ENCODE assay signal across 1 cellular context in the genomic region with DNA sequence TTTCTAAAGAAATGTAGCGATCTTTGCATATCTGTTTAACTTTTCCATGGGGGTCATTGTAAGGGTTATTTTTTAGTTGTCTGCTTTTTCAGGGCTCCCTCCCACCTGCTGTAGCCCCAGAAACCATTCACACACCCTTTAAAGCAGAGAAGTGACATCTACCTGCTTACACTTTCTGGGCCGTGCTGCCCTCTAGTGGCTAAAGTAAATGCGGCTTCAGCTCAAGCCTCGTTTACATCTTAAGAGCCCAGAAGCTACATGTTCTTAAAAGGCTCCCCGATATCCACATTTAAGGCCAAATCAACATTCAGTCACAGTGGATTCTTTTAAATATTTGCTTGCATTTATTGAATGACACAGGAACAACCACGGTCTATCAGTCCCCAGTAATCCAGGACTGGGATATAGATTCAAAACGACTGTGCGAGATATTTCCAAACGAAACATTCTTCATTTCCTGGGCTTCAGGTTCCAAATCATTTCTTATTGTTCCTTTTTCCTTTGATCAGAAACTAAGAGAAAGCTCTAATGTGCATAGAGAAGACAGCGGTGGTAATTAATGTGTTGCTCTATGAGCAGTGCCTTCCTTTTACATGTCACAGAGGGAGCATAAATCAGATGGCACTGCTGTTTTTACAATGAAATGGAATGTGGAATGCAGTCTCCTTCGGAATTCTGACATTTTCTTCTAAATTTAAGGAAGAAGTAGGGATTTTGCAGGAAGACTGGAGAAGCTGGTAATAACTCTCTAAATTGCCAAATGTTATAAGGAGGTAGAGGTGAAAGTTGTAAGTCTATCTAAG.
TF ChIP-seq lines count a peak whose summit lies in the region.

No MANE protein-coding gene starts in this region.

TF ChIP-seq in H1, 55 proteins besides CTCF, POLR2A, EP300 and RAD21 (continued from another document):
- TF ChIP-seq JUN (IDR thresholded peaks at IDR 0.05; ENCODE audit: low read depth, low read length) (no peak), CHD1 (IDR thresholded peaks at IDR 0.05; ENCODE audit: low read depth, low read length) (no peak), NRF1 (IDR thresholded peaks at IDR 0.05; ENCODE audit: low read depth, low read length) (no peak), SIRT6 (IDR thresholded peaks at IDR 0.05; ENCODE audit: low read length) (no peak), CBX5 (IDR thresholded peaks at IDR 0.05; ENCODE audit: low read depth, low read length) (no peak), CREB1 (IDR thresholded peaks at IDR 0.05) (no peak)
- TF ChIP-seq, protein P1, sequence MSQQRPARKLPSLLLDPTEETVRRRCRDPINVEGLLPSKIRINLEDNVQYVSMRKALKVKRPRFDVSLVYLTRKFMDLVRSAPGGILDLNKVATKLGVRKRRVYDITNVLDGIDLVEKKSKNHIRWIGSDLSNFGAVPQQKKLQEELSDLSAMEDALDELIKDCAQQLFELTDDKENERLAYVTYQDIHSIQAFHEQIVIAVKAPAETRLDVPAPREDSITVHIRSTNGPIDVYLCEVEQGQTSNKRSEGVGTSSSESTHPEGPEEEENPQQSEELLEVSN (IDR thresholded peaks at IDR 0.05) = no peak
